Comparison of ENCODE assay signal across 8 cellular contexts in genomic region chr2:229714736-229715541, GRCh38. TPM values are rescaled to one million over a fixed set of nuclear protein-coding genes. Genes with fewer than 3 reads are reported as not detected.
DNase-seq lines count a peak whose midpoint lies in the region; ATAC-seq and TF ChIP-seq lines count a peak whose summit lies in the region.

No MANE protein-coding gene starts in this region.

- no peak overlapping the region for H3K9ac ChIP-seq in duodenal mucosa (ENCODE audit: low read depth in 1 of 2, low read length in 2 of 2)
- no peak overlapping the region for H3K9ac ChIP-seq in liver (ENCODE audit: low read depth in 1 of 2, low read length in 2 of 2)

- ATAC-seq in GM21526 (IDR thresholded peaks at IDR 0.05; ENCODE audit: low FRiP score, unreplicated experiment) (peak; percentile 33), HG03097 (IDR thresholded peaks at IDR 0.05; ENCODE audit: low FRiP score, unreplicated experiment) (no peak)
- ATAC-seq in stimulated activated effector memory CD8-positive, alpha-beta T cell treated with anti-CD3 and anti-CD28 coated beads, Interleukin-12 subunit alpha, Interleukin-12 subunit beta, amount 100 ng/mL, for 72 hours, result peak; percentile 64

- H3K27ac ChIP-seq in WERI-Rb-1 (no peak overlapping the region), duodenal mucosa (ENCODE audit: low read depth, low read length) (no peak overlapping the region), liver (ENCODE audit: low read depth in 1 of 2, low read length in 2 of 2) (no peak overlapping the region)

- peak overlapping the region; percentile 43 for H3K4me3 Mint-ChIP-seq in stimulated activated effector memory CD8-positive, alpha-beta T cell treated with anti-CD3 and anti-CD28 coated beads, Interleukin-12 subunit alpha, Interleukin-12 subunit beta, amount 100 ng/mL, for 72 hours

- H3K27me3 ChIP-seq in WERI-Rb-1 (ENCODE audit: insufficient read depth, low read depth, severe bottlenecking) (peaks cover 87% of the 10 kb centered on the region), duodenal mucosa (ENCODE audit: control insufficient read depth in 1 of 2, insufficient read depth in 2 of 2, low read length in 2 of 2) (peaks cover 40 to 56% of the 10 kb centered on the region in 2 donors), liver (ENCODE audit: control insufficient read depth in 4 of 4, insufficient read depth in 4 of 4, low read length in 3 of 4) (peaks cover 3 to 18% (median 8%) of the 10 kb centered on the region in 4 donors)

- H3K9me3 Mint-ChIP-seq in stimulated activated effector memory CD8-positive, alpha-beta T cell treated with anti-CD3 and anti-CD28 coated beads, Interleukin-12 subunit alpha, Interleukin-12 subunit beta, amount 100 ng/mL, for 72 hours, result no peaks in the 10 kb centered on the region

- TF ChIP-seq CTCF in WERI-Rb-1 (IDR thresholded peaks at IDR 0.05; ENCODE audit: low read depth, low read length), result no peak
- TF ChIP-seq CTCF in liver (IDR thresholded peaks at IDR 0.05; ENCODE audit: low read depth, low read length, missing input control), result no peak

- H3K4me1 ChIP-seq in duodenal mucosa (ENCODE audit: control insufficient read depth in 1 of 2, insufficient read depth in 2 of 2, low read length in 2 of 2) (peaks cover 0 to 9% of the 10 kb centered on the region in 2 donors), liver (ENCODE audit: control insufficient read depth in 4 of 4, insufficient read depth in 4 of 4, low read length in 3 of 4) (peaks cover 13 to 21% (median 17%) of the 10 kb centered on the region in 4 donors)

- peak in 1 of 2 donors; percentile 9 for TF ChIP-seq RAD21 in liver (IDR thresholded peaks at IDR 0.05)

- 3% methylated on average over 60 of the region's 60 CpGs for WGBS in liver

- H3K27ac Mint-ChIP-seq in stimulated activated effector memory CD8-positive, alpha-beta T cell treated with anti-CD3 and anti-CD28 coated beads, Interleukin-12 subunit alpha, Interleukin-12 subunit beta, amount 100 ng/mL, for 72 hours, result no peak overlapping the region

- DNase-seq in EL (peak; percentile 63), HuH-7.5 (ENCODE audit: low spot score) (peak; percentile 68), WERI-Rb-1 (peak; percentile 14)
- DNase-seq in stimulated activated effector memory CD8-positive, alpha-beta T cell treated with anti-CD3 and anti-CD28 coated beads, Interleukin-12 subunit alpha, Interleukin-12 subunit beta, amount 100 ng/mL, for 72 hours (ENCODE audit: low spot score in 2 of 2), result peak; percentile 8 to 55

- H3K36me3 ChIP-seq in WERI-Rb-1, result no peaks in the 10 kb centered on the region
- no peaks in the 10 kb centered on the region for H3K36me3 ChIP-seq in duodenal mucosa (ENCODE audit: control insufficient read depth in 1 of 2, insufficient read depth in 2 of 2, low read length in 2 of 2)
- H3K36me3 ChIP-seq in liver (ENCODE audit: control insufficient read depth in 4 of 4, insufficient read depth in 3 of 4, low read depth in 1 of 4, low read length in 3 of 4), result no peaks in the 10 kb centered on the region

- H3K4me1 Mint-ChIP-seq in stimulated activated effector memory CD8-positive, alpha-beta T cell treated with anti-CD3 and anti-CD28 coated beads, Interleukin-12 subunit alpha, Interleukin-12 subunit beta, amount 100 ng/mL, for 72 hours, result peaks cover 12% of the 10 kb centered on the region

- H3K4me3 ChIP-seq in WERI-Rb-1 (ENCODE audit: low read depth, low read length), result peak overlapping the region; percentile 45
- peak overlapping the region; percentile 46 to 63 for H3K4me3 ChIP-seq in duodenal mucosa (ENCODE audit: low read depth in 1 of 2, low read length in 2 of 2)
- peak overlapping the region in 2 of 3 donors; percentile 39 to 68 for H3K4me3 ChIP-seq in liver (ENCODE audit: low read depth in 1 of 3, low read length in 3 of 3)

- peaks cover 2% of the 10 kb centered on the region for H3K9me3 ChIP-seq in WERI-Rb-1 (ENCODE audit: severe bottlenecking)
- H3K9me3 ChIP-seq in duodenal mucosa (ENCODE audit: control insufficient read depth in 1 of 2, low read length in 2 of 2), result no peaks in the 10 kb centered on the region
- no peaks in the 10 kb centered on the region for H3K9me3 ChIP-seq in liver (ENCODE audit: control insufficient read depth in 4 of 4, low read length in 3 of 4)

- H3K36me3 Mint-ChIP-seq in stimulated activated effector memory CD8-positive, alpha-beta T cell treated with anti-CD3 and anti-CD28 coated beads, Interleukin-12 subunit alpha, Interleukin-12 subunit beta, amount 100 ng/mL, for 72 hours, result no peaks in the 10 kb centered on the region

TF ChIP-seq in liver, 16 proteins besides CTCF, POLR2A, EP300 and RAD21:
- TF ChIP-seq FOXA2 (IDR thresholded peaks at IDR 0.05) (no peak), JUND (IDR thresholded peaks at IDR 0.05) (no peak), NR2F2 (IDR thresholded peaks at IDR 0.05) (no peak), REST (IDR thresholded peaks at IDR 0.05) (peak; percentile 97), GABPA (IDR thresholded peaks at IDR 0.05 in 1 of 2, conservative IDR thresholded peaks at IDR 0.05 in 1 of 2) (no peak), EGR1 (IDR thresholded peaks at IDR 0.05; ENCODE audit: low read depth in 2 of 2) (no peak), TAF1 (conservative IDR thresholded peaks at IDR 0.05) (no peak), RXRA (IDR thresholded peaks at IDR 0.05) (peak; percentile 20 to 32), FOXA1 (IDR thresholded peaks at IDR 0.05) (no peak), YY1 (IDR thresholded peaks at IDR 0.05) (no peak), HNF4G (IDR thresholded peaks at IDR 0.05) (no peak), HNF4A (conservative IDR thresholded peaks at IDR 0.05) (peak in 1 of 2 donors; percentile 63), SP1 (IDR thresholded peaks at IDR 0.05) (no peak)
- TF ChIP-seq, protein P1, sequence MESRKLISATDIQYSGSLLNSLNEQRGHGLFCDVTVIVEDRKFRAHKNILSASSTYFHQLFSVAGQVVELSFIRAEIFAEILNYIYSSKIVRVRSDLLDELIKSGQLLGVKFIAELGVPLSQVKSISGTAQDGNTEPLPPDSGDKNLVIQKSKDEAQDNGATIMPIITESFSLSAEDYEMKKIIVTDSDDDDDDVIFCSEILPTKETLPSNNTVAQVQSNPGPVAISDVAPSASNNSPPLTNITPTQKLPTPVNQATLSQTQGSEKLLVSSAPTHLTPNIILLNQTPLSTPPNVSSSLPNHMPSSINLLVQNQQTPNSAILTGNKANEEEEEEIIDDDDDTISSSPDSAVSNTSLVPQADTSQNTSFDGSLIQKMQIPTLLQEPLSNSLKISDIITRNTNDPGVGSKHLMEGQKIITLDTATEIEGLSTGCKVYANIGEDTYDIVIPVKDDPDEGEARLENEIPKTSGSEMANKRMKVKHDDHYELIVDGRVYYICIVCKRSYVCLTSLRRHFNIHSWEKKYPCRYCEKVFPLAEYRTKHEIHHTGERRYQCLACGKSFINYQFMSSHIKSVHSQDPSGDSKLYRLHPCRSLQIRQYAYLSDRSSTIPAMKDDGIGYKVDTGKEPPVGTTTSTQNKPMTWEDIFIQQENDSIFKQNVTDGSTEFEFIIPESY (IDR thresholded peaks at IDR 0.05), result no peak
- TF ChIP-seq, protein P2, sequence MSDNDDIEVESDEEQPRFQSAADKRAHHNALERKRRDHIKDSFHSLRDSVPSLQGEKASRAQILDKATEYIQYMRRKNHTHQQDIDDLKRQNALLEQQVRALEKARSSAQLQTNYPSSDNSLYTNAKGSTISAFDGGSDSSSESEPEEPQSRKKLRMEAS (IDR thresholded peaks at IDR 0.05), result no peak
- TF ChIP-seq, protein P3, sequence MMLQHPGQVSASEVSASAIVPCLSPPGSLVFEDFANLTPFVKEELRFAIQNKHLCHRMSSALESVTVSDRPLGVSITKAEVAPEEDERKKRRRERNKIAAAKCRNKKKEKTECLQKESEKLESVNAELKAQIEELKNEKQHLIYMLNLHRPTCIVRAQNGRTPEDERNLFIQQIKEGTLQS (IDR thresholded peaks at IDR 0.05), result no peak

RNA-seq across cellular contexts. Expression of gene DNER, which starts 0.6 kb away (rescaled TPM):
- total RNA-seq in liver, result not detected
- polyA plus RNA-seq in liver, result under 1 TPM in 1 of 2 donors, not detected in 1; 0.01 TPM

Comparison
In these comparisons a context has a peak if more than half of its experiments do, and no peak if none do; other contexts are left out.
1. DNase-seq: peak in every context shown above with its lines; median percentile 68 in HuH-7.5; 63 in EL; 32 in stimulated activated effector memory CD8-positive, alpha-beta T cell treated with anti-CD3 and anti-CD28 coated beads, Interleukin-12 subunit alpha, Interleukin-12 subunit beta, amount 100 ng/mL, for 72 hours; 14 in WERI-Rb-1.